Comparison of ENCODE assay signal across 11 cellular contexts in the genomic region with DNA sequence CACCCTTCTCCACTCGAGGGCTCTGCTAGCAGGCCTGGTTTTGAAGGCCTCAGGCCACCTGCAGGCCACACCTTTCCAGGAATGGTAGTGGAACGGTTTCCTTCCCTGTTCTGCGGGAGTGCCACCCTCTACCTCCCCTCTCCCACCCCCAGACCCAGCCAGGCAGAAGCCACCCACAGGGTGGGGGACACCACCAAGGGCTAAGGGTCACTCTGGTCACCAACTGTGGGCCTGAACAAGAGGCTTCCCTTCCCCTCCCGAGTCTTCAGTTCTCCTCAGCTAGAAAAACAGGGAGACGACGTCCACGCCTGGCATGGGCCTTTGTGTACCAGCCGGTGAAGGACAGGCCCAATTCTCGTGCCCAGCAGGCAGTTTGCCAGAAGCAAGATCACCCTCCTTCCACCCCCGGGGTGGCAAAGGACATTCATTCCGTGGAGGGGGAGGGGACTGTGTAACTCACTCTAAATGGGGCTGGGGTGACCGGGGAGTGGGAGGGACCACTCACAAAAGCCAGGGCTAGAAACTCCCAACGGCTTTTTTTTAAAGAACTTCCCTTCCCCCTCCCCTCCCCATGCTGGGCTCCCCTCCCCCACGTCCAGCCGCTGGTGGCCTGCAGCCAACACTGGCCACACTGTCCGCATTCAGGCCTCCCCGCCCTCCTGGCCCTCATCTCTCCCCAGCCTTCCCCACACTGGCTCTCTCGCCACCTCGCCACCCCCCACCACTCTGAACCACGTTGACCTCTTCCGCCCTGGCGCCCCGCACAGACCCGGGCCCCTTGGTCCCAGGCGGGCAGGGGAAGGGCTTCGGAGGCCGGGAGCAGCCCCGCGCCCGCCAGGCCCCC. TPM values are rescaled to one million over a fixed set of nuclear protein-coding genes. Genes with fewer than 3 reads are reported as not detected.
A peak's percentile ranks its signal among the peaks of the same experiment; 100 is the strongest.
DNase-seq lines count a peak whose midpoint lies in the region; ATAC-seq and TF ChIP-seq lines count a peak whose summit lies in the region.
"Had no signal": no experiment of that assay in that cellular context is flagged by ENCODE, and none has a peak within 500 bp of the region (broad histone marks: within the 10 kb centered on the region; RNA-seq: fewer than 3 reads in every experiment).

No MANE protein-coding gene starts in this region.

- peak overlapping the region in 11 of 12 donors; percentile 1 to 55 (median 48) for H3K4me3 ChIP-seq in heart left ventricle

- peaks cover 2 to 31% (median 21%) of the 10 kb centered on the region in 9 donors for H3K36me3 ChIP-seq in heart left ventricle

- peaks cover 0 to 61% (median 39%) of the 10 kb centered on the region in 12 donors for H3K4me1 ChIP-seq in heart left ventricle

- TF ChIP-seq CTCF in C4-2B (conservative IDR thresholded peaks at IDR 0.05) (no peak), heart left ventricle (IDR thresholded peaks at IDR 0.05) (no peak)

- H3K27me3 ChIP-seq in heart left ventricle: no peaks in the 10 kb centered on the region

- H3K9me3 ChIP-seq in heart left ventricle: no peaks in the 10 kb centered on the region
- H3K9me3 ChIP-seq: tibial artery had no signal

- H3K27ac ChIP-seq in C4-2B (peak overlapping the region; percentile 98), heart left ventricle (peak overlapping the region; percentile 35 to 90 (median 80))
- H3K27ac ChIP-seq: tibial artery had no signal

- no peak for TF ChIP-seq POLR2A in heart left ventricle (IDR thresholded peaks at IDR 0.05)

- WGBS in heart left ventricle, 4 donors: 24 to 32% (median 27%) methylated on average over 28 to 30 of the region's 30 CpGs

- intact Hi-C loops in heart left ventricle (cut with DNase I): loop anchor here in 2 of 10 donors (2.0 to 10.0 kb wide), 2 partner anchors 21 to 87 kb away; no protein-coding TSS in a partner anchor

- peak; percentile 59 to 75 (median 67) for ATAC-seq in heart left ventricle
- ATAC-seq in GM19351 (IDR thresholded peaks at IDR 0.05; ENCODE audit: unreplicated experiment): no peak
- no peak for ATAC-seq in GM18517 (IDR thresholded peaks at IDR 0.05; ENCODE audit: unreplicated experiment)

- DNase-seq in UCSD-AML1 (lab: John Stamatoyannopoulos, UW; ENCODE audit: unreplicated experiment) (peak; percentile 56), heart left ventricle (peak; percentile 72 to 86 (median 81)), nucleus accumbens (lab: John Stamatoyannopoulos, UW) (peak in 54 of 56 donors; percentile 18 to 88 (median 75)), SKM-1 treated with dmso at 0.1 percent for 144 hours (lab: John Stamatoyannopoulos, UW; ENCODE audit: unreplicated experiment) (no peak), NCI-H1417 treated with DMSO at 0.1 percent for 48 hours (lab: John Stamatoyannopoulos, UW) (no peak)
- DNase-seq: activated naive CD4-positive, alpha-beta T cell treated with anti-CD3 and anti-CD28 coated beads, Interleukin-2, amount 50 U/mL, for 16 hours; naive B cell had no signal

RNA-seq across cellular contexts. Expression of a gene that starts 7.7 kb away (rescaled TPM):
- total RNA-seq in heart left ventricle: 10 to 100 TPM; 16.7 to 41.1 (median 26.9) TPM
- polyA plus RNA-seq in heart left ventricle: 10 to 100 TPM; 10.9 to 14.2 TPM

RNA-seq across cellular contexts. Expression of a gene that starts 34.7 kb away (rescaled TPM):
- total RNA-seq in heart left ventricle: 1 to 10 TPM; 1.5 to 9.2 (median 5.3) TPM
- 1 to 10 TPM; 3.6 to 5.1 TPM for polyA plus RNA-seq in heart left ventricle

RNA-seq across cellular contexts. Expression of a gene that starts 53.6 kb away (rescaled TPM):
- total RNA-seq in heart left ventricle: 1 to 10 TPM; 2.4 to 4.3 (median 3.2) TPM
- 1 to 10 TPM; 2.9 TPM for polyA plus RNA-seq in heart left ventricle

Comparison
In these comparisons a context has a peak if more than half of its experiments do, and no peak if none do; other contexts are left out.
1. DNase-seq: peak in UCSD-AML1 (single experiment), heart left ventricle (5 of 5) and nucleus accumbens (54 of 56); none in SKM-1 treated with dmso at 0.1 percent for 144 hours (single experiment) and NCI-H1417 treated with DMSO at 0.1 percent for 48 hours (single experiment).
2. ATAC-seq: peak in heart left ventricle (4 of 4); none in GM19351 (single experiment) and GM18517 (single experiment).